1 cellular context compared by ENCODE assay signal in the genomic region with DNA sequence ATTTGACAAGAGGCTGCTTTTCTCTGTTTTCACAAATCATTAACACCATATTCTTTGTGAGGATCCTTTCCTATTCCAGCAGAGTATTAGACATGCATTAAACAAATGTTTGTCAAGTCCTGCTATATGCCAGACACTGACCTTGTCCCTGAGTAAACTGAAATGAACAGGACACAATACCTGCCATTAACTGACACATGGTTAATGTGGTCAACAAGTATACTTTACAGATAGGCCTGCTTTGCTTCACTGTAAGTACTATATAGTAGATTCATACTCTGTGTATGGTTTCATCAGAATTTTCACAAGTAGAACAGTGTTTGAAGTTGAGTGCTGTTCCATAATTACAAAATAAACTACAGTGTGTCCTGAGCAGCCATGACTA.
TF ChIP-seq lines count a peak whose summit lies in the region.

No MANE protein-coding gene starts in this region.

TF ChIP-seq in HepG2, 621 proteins besides CTCF, POLR2A, EP300 and RAD21 (continued from another document and continues in another):
- TF ChIP-seq, protein P1, sequence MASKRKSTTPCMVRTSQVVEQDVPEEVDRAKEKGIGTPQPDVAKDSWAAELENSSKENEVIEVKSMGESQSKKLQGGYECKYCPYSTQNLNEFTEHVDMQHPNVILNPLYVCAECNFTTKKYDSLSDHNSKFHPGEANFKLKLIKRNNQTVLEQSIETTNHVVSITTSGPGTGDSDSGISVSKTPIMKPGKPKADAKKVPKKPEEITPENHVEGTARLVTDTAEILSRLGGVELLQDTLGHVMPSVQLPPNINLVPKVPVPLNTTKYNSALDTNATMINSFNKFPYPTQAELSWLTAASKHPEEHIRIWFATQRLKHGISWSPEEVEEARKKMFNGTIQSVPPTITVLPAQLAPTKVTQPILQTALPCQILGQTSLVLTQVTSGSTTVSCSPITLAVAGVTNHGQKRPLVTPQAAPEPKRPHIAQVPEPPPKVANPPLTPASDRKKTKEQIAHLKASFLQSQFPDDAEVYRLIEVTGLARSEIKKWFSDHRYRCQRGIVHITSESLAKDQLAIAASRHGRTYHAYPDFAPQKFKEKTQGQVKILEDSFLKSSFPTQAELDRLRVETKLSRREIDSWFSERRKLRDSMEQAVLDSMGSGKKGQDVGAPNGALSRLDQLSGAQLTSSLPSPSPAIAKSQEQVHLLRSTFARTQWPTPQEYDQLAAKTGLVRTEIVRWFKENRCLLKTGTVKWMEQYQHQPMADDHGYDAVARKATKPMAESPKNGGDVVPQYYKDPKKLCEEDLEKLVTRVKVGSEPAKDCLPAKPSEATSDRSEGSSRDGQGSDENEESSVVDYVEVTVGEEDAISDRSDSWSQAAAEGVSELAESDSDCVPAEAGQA (IDR thresholded peaks at IDR 0.05; ENCODE audit: low read depth) = no peak
- TF ChIP-seq, protein P1 (CRISPR knock-in tag; IDR thresholded peaks at IDR 0.05; ENCODE audit: borderline replicate concordance) = no peak
- TF ChIP-seq RARG (CRISPR knock-in tag; IDR thresholded peaks at IDR 0.05; ENCODE audit: low read depth) (no peak), ZNF878 (CRISPR knock-in tag; IDR thresholded peaks at IDR 0.05) (no peak), ZNF775 (CRISPR knock-in tag; IDR thresholded peaks at IDR 0.05; ENCODE audit: borderline replicate concordance) (no peak), SP1 (IDR thresholded peaks at IDR 0.05) (no peak), SP1 (CRISPR knock-in tag; IDR thresholded peaks at IDR 0.05) (no peak), MED1 (CRISPR knock-in tag; IDR thresholded peaks at IDR 0.05) (no peak), SMC3 (IDR thresholded peaks at IDR 0.05; ENCODE audit: low read length) (no peak), ZBED4 (CRISPR knock-in tag; IDR thresholded peaks at IDR 0.05; ENCODE audit: borderline replicate concordance) (no peak), XRCC5 (optimal IDR thresholded peaks at IDR 0.05; ENCODE audit: low read length) (no peak), GRHL1 (CRISPR knock-in tag; conservative IDR thresholded peaks at IDR 0.05) (no peak), ZBTB7B (CRISPR knock-in tag; IDR thresholded peaks at IDR 0.05) (no peak), ZNF138 (CRISPR knock-in tag; IDR thresholded peaks at IDR 0.05; ENCODE audit: low read depth) (no peak), ZNF234 (CRISPR knock-in tag; conservative IDR thresholded peaks at IDR 0.05) (no peak), RBM39 (IDR thresholded peaks at IDR 0.05; ENCODE audit: low read depth, low read length, poor library complexity, severe bottlenecking) (no peak), FOSL2 (CRISPR knock-in tag; IDR thresholded peaks at IDR 0.05) (no peak), ZNF44 (CRISPR knock-in tag; IDR thresholded peaks at IDR 0.05) (no peak), GZF1 (CRISPR knock-in tag; IDR thresholded peaks at IDR 0.05) (no peak), ZNF781 (CRISPR knock-in tag; IDR thresholded peaks at IDR 0.05; ENCODE audit: borderline replicate concordance, not compliant biosample characterization) (no peak), POLR2AphosphoS2 (IDR thresholded peaks at IDR 0.05; ENCODE audit: low read depth, low read length) (no peak), PHB2 (IDR thresholded peaks at IDR 0.05; ENCODE audit: partially characterized antibody) (no peak), MTF1 (CRISPR knock-in tag; IDR thresholded peaks at IDR 0.05) (no peak), ZNF609 (CRISPR knock-in tag; IDR thresholded peaks at IDR 0.05; ENCODE audit: borderline replicate concordance) (peak; percentile 63)
- TF ChIP-seq, protein P2, sequence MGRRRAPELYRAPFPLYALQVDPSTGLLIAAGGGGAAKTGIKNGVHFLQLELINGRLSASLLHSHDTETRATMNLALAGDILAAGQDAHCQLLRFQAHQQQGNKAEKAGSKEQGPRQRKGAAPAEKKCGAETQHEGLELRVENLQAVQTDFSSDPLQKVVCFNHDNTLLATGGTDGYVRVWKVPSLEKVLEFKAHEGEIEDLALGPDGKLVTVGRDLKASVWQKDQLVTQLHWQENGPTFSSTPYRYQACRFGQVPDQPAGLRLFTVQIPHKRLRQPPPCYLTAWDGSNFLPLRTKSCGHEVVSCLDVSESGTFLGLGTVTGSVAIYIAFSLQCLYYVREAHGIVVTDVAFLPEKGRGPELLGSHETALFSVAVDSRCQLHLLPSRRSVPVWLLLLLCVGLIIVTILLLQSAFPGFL (CRISPR knock-in tag; IDR thresholded peaks at IDR 0.05) = no peak
- TF ChIP-seq, protein P3, sequence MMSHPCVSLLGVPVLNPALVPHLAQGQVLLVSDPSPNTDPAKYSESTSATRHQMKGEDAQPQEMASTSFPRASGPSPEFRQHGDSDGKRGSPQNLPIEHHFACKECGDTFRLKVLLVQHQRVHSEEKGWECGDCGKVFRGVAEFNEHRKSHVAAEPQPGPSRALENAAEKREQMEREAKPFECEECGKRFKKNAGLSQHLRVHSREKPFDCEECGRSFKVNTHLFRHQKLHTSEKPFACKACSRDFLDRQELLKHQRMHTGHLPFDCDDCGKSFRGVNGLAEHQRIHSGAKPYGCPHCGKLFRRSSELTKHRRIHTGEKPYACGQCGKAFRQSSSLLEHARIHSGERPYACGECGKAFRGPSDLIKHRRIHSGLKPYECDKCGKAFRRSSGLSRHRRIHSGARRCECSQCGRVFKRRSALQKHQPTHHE (CRISPR knock-in tag; IDR thresholded peaks at IDR 0.05; ENCODE audit: borderline replicate concordance) = no peak
- TF ChIP-seq, protein P4, sequence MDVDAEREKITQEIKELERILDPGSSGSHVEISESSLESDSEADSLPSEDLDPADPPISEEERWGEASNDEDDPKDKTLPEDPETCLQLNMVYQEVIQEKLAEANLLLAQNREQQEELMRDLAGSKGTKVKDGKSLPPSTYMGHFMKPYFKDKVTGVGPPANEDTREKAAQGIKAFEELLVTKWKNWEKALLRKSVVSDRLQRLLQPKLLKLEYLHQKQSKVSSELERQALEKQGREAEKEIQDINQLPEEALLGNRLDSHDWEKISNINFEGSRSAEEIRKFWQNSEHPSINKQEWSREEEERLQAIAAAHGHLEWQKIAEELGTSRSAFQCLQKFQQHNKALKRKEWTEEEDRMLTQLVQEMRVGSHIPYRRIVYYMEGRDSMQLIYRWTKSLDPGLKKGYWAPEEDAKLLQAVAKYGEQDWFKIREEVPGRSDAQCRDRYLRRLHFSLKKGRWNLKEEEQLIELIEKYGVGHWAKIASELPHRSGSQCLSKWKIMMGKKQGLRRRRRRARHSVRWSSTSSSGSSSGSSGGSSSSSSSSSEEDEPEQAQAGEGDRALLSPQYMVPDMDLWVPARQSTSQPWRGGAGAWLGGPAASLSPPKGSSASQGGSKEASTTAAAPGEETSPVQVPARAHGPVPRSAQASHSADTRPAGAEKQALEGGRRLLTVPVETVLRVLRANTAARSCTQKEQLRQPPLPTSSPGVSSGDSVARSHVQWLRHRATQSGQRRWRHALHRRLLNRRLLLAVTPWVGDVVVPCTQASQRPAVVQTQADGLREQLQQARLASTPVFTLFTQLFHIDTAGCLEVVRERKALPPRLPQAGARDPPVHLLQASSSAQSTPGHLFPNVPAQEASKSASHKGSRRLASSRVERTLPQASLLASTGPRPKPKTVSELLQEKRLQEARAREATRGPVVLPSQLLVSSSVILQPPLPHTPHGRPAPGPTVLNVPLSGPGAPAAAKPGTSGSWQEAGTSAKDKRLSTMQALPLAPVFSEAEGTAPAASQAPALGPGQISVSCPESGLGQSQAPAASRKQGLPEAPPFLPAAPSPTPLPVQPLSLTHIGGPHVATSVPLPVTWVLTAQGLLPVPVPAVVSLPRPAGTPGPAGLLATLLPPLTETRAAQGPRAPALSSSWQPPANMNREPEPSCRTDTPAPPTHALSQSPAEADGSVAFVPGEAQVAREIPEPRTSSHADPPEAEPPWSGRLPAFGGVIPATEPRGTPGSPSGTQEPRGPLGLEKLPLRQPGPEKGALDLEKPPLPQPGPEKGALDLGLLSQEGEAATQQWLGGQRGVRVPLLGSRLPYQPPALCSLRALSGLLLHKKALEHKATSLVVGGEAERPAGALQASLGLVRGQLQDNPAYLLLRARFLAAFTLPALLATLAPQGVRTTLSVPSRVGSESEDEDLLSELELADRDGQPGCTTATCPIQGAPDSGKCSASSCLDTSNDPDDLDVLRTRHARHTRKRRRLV (CRISPR knock-in tag; IDR thresholded peaks at IDR 0.05) = no peak
